Comparison of ENCODE assay signal across 8 cellular contexts in the genomic region with DNA sequence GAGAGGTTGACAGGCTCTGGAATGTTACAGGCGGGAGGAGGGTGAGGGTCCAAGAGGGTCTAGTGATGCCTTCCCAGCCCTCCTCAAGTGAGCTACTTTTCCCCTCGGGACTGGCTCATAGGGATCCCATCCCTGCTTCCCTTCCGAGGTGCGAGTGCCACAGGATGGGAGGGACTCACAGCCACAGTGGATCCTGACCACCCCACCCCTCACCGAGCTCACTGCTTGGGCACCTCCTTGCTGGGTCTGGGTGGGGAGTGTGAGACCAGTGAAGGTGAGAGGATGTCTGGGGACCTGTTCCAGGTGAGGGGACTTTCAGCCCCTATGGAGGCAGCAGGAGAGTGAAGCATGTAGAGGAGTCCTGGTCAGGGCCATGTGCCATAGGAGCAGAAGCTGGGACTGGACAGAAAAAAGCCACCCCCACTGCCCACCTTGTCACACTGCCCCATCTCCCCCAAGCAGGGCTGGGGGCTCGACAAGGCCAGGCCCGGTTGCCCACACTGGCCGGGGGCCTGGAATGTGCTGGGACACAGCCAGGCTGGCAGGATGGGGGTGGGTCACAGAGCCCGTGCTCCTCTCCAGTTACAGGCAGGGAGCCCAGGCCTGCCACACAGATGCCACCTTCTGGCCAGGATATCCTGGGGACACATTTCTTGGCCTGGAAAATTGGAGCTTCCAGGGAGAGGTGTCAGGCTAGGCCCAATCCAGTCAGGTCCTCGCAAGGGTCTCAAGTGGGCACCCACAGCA. TPM values are rescaled to one million over a fixed set of nuclear protein-coding genes. Genes with fewer than 3 reads are reported as not detected.
A peak's percentile ranks its signal among the peaks of the same experiment; 100 is the strongest.
DNase-seq lines count a peak whose midpoint lies in the region; ATAC-seq and TF ChIP-seq lines count a peak whose summit lies in the region.

No MANE protein-coding gene starts in this region.

- H3K4me1 ChIP-seq in NT2/D1 (ENCODE audit: insufficient read depth, insufficient read length): peaks cover 55% of the 10 kb centered on the region
- peaks cover 6% of the 10 kb centered on the region for H3K4me1 ChIP-seq in thymus (ENCODE audit: control insufficient read depth, insufficient read depth, low read length)

- peak; percentile 11 for DNase-seq in NCI-H345 (lab: John Stamatoyannopoulos, UW)
- DNase-seq in NCI-H345 treated with DMSO at 0.1 percent for 48 hours (lab: John Stamatoyannopoulos, UW; ENCODE audit: unreplicated experiment): no peak
- DNase-seq in NT2/D1 (ENCODE audit: low read depth, low spot score): no peak
- DNase-seq in coronary artery (ENCODE audit: low spot score): peak; percentile 91
- peak; percentile 76 for DNase-seq in medulla oblongata (ENCODE audit: extremely low spot score)
- DNase-seq in NK-92 treated with Interleukin-12 subunit alpha and Interleukin-12 subunit beta, amount 100 ng/mL, for 24 hours (lab: John Stamatoyannopoulos, UW): no peak

- H3K27ac ChIP-seq in coronary artery: peak overlapping the region; percentile 95 to 97
- peak overlapping the region; percentile 44 for H3K27ac ChIP-seq in thymus (ENCODE audit: low read depth)

- WGBS in thymus: 90% methylated on average over 10 of the region's 10 CpGs

- no peak overlapping the region for H3K4me3 ChIP-seq in NT2/D1 (ENCODE audit: insufficient read length, low read depth)
- H3K4me3 ChIP-seq in coronary artery: peak overlapping the region; percentile 85
- H3K4me3 ChIP-seq in thymus (ENCODE audit: low read length): peak overlapping the region; percentile 70

- H3K9ac ChIP-seq in NT2/D1 (ENCODE audit: insufficient read length, low read depth): peak overlapping the region; percentile 63

- TF ChIP-seq CTCF in coronary artery (IDR thresholded peaks at IDR 0.05): no peak

- peaks cover 16% of the 10 kb centered on the region for H3K36me3 ChIP-seq in NT2/D1 (ENCODE audit: insufficient read depth, insufficient read length, low read length)
- H3K36me3 ChIP-seq in thymus (ENCODE audit: control insufficient read depth, insufficient read depth): no peaks in the 10 kb centered on the region

- H3K27me3 ChIP-seq in NT2/D1 (ENCODE audit: insufficient read depth, insufficient read length) (no peaks in the 10 kb centered on the region), thymus (ENCODE audit: control insufficient read depth, insufficient read depth) (no peaks in the 10 kb centered on the region)

- H3K9me3 ChIP-seq in NT2/D1 (ENCODE audit: insufficient read depth, low read length) (no peaks in the 10 kb centered on the region), thymus (ENCODE audit: control insufficient read depth) (no peaks in the 10 kb centered on the region)

- no peak for ATAC-seq in HG02610 (IDR thresholded peaks at IDR 0.05; ENCODE audit: unreplicated experiment)

RNA-seq across cellular contexts. Expression of a gene that starts 1.7 kb away (rescaled TPM):
- 40.4 TPM for polyA plus RNA-seq in thymus

RNA-seq across cellular contexts. Expression of a gene that starts 31.0 kb away (rescaled TPM):
- 17.3 TPM for polyA plus RNA-seq in thymus

RNA-seq across cellular contexts. Expression of a gene that starts 42.0 kb away (rescaled TPM):
- polyA plus RNA-seq in thymus: 148 TPM

RNA-seq across cellular contexts. Expression of a gene that starts 49.3 kb away (rescaled TPM):
- 27.4 TPM for polyA plus RNA-seq in thymus

RNA-seq across cellular contexts. Expression of a gene that starts 55.1 kb away (rescaled TPM):
- polyA plus RNA-seq in thymus: 0.71 TPM

Comparison
In these comparisons a context has a peak if more than half of its experiments do, and no peak if none do; other contexts are left out.
1. DNase-seq: peak in NCI-H345 (single experiment), coronary artery (single experiment) and medulla oblongata (single experiment); none in NCI-H345 treated with DMSO at 0.1 percent for 48 hours (single experiment), NT2/D1 (single experiment) and NK-92 treated with Interleukin-12 subunit alpha and Interleukin-12 subunit beta, amount 100 ng/mL, for 24 hours (single experiment).